In the genomic region with DNA sequence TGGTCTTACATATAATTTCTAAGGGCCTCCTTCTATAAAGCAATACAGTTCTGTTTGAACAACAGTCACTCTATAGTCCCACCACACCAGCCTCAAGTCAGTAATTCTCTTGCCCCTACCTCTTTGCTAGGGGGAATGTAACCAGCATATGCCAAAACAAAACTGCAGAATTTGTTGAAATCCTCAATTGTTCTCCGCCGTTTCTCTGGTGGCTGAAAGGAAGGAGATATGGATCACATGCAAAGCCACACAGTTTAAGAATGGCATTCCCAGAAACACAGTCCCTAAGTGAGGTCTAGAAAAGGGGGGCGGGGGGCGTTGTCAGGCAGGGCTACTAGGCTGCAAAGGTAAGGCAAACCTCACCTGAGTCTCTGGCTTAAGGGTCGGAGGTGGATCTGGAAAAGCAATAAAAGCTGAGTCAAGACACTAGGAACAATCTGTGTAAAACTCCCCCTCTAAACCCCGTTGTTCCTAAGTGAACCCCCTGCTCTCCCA, we compare ENCODE assay signal across 1 cellular context.
TF ChIP-seq lines count a peak whose summit lies in the region.

No MANE protein-coding gene starts in this region.

TF ChIP-seq in K562, 482 proteins besides CTCF, POLR2A, EP300 and RAD21:
- TF ChIP-seq ZNF133 (CRISPR knock-in tag; IDR thresholded peaks at IDR 0.05) (no peak), RBM22 (IDR thresholded peaks at IDR 0.05; ENCODE audit: low read depth, low read length, poor library complexity, severe bottlenecking) (no peak), RB1 (IDR thresholded peaks at IDR 0.05; ENCODE audit: low read depth) (no peak), DACH1 (IDR thresholded peaks at IDR 0.05; ENCODE audit: partially characterized antibody) (no peak), SIN3A (IDR thresholded peaks at IDR 0.05; ENCODE audit: borderline replicate concordance in 2 of 2, control insufficient read depth in 1 of 2, low read depth in 2 of 2, low read length in 2 of 2) (0 out of 4 replicates have a peak, but pooled peaks of 1 of the 2 experiments have one; percentile 1), ATF7 (IDR thresholded peaks at IDR 0.05) (peak; percentile 28; the same call in 1 of the 2 replicates), FOXP1 (CRISPR knock-in tag; IDR thresholded peaks at IDR 0.05) (no peak), ZNF274 (IDR thresholded peaks at IDR 0.05; ENCODE audit: borderline replicate concordance, low read depth, low read length) (no peak), L3MBTL2 (IDR thresholded peaks at IDR 0.05) (no peak), ZNF224 (CRISPR knock-in tag; IDR thresholded peaks at IDR 0.05) (no peak), ZNF699 (CRISPR knock-in tag; IDR thresholded peaks at IDR 0.05; ENCODE audit: insufficient replicate concordance) (no peak), NFE2 (IDR thresholded peaks at IDR 0.05; ENCODE audit: low read depth) (no peak)
- TF ChIP-seq, protein P1, sequence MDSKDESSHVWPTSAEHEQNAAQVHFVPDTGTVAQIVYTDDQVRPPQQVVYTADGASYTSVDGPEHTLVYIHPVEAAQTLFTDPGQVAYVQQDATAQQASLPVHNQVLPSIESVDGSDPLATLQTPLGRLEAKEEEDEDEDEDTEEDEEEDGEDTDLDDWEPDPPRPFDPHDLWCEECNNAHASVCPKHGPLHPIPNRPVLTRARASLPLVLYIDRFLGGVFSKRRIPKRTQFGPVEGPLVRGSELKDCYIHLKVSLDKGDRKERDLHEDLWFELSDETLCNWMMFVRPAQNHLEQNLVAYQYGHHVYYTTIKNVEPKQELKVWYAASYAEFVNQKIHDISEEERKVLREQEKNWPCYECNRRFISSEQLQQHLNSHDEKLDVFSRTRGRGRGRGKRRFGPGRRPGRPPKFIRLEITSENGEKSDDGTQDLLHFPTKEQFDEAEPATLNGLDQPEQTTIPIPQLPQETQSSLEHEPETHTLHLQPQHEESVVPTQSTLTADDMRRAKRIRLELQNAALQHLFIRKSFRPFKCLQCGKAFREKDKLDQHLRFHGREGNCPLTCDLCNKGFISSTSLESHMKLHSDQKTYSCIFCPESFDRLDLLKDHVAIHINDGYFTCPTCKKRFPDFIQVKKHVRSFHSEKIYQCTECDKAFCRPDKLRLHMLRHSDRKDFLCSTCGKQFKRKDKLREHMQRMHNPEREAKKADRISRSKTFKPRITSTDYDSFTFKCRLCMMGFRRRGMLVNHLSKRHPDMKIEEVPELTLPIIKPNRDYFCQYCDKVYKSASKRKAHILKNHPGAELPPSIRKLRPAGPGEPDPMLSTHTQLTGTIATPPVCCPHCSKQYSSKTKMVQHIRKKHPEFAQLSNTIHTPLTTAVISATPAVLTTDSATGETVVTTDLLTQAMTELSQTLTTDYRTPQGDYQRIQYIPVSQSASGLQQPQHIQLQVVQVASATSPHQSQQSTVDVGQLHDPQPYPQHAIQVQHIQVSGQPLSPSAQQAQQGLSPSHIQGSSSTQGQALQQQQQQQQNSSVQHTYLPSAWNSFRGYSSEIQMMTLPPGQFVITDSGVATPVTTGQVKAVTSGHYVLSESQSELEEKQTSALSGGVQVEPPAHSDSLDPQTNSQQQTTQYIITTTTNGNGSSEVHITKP (IDR thresholded peaks at IDR 0.05; ENCODE audit: partially characterized antibody): peak; percentile 88
- TF ChIP-seq, protein P2, sequence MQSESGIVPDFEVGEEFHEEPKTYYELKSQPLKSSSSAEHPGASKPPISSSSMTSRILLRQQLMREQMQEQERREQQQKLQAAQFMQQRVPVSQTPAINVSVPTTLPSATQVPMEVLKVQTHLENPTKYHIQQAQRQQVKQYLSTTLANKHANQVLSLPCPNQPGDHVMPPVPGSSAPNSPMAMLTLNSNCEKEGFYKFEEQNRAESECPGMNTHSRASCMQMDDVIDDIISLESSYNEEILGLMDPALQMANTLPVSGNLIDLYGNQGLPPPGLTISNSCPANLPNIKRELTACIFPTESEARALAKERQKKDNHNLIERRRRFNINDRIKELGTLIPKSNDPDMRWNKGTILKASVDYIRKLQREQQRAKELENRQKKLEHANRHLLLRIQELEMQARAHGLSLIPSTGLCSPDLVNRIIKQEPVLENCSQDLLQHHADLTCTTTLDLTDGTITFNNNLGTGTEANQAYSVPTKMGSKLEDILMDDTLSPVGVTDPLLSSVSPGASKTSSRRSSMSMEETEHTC (IDR thresholded peaks at IDR 0.05): no peak
- TF ChIP-seq, protein P3, sequence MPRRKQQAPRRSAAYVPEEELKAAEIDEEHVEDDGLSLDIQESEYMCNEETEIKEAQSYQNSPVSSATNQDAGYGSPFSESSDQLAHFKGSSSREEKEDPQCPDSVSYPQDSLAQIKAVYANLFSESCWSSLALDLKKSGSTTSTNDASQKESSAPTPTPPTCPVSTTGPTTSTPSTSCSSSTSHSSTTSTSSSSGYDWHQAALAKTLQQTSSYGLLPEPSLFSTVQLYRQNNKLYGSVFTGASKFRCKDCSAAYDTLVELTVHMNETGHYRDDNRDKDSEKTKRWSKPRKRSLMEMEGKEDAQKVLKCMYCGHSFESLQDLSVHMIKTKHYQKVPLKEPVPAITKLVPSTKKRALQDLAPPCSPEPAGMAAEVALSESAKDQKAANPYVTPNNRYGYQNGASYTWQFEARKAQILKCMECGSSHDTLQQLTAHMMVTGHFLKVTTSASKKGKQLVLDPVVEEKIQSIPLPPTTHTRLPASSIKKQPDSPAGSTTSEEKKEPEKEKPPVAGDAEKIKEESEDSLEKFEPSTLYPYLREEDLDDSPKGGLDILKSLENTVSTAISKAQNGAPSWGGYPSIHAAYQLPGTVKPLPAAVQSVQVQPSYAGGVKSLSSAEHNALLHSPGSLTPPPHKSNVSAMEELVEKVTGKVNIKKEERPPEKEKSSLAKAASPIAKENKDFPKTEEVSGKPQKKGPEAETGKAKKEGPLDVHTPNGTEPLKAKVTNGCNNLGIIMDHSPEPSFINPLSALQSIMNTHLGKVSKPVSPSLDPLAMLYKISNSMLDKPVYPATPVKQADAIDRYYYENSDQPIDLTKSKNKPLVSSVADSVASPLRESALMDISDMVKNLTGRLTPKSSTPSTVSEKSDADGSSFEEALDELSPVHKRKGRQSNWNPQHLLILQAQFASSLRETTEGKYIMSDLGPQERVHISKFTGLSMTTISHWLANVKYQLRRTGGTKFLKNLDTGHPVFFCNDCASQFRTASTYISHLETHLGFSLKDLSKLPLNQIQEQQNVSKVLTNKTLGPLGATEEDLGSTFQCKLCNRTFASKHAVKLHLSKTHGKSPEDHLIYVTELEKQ (CRISPR knock-in tag; IDR thresholded peaks at IDR 0.05): no peak
